In genomic region chr1:172699111-172699510, GRCh38 we compare ENCODE assay signal across 9 cellular contexts. TPM values are rescaled to one million over a fixed set of nuclear protein-coding genes. Genes with fewer than 3 reads are reported as not detected.
A peak's percentile ranks its signal among the peaks of the same experiment; 100 is the strongest.
DNase-seq lines count a peak whose midpoint lies in the region; ATAC-seq and TF ChIP-seq lines count a peak whose summit lies in the region.
"Had no signal": no experiment of that assay in that cellular context is flagged by ENCODE, and none has a peak within 500 bp of the region (broad histone marks: within the 10 kb centered on the region; RNA-seq: fewer than 3 reads in every experiment).

No MANE protein-coding gene starts in this region.

- peak overlapping the region; percentile 4 for H3K27ac ChIP-seq in colonic mucosa

- H3K9me3 ChIP-seq in colonic mucosa (no peaks in the 10 kb centered on the region), Caco-2 (no peaks in the 10 kb centered on the region)

- DNase-seq in activated CD4-positive, alpha-beta T cell treated with anti-CD3 and anti-CD28 coated beads for 1 hour, result peak; percentile 72
- peak; percentile 23 for DNase-seq in colonic mucosa
- peak; percentile 47 to 54 for DNase-seq in stimulated activated CD4-positive, alpha-beta T cell treated with anti-CD3 and anti-CD28 coated beads, Interleukin-2, amount 100 ng/mL, for 48 hours
- no peak for DNase-seq in 8988T
- DNase-seq in Caco-2, result no peak

- H3K4me1 ChIP-seq in colonic mucosa (no peaks in the 10 kb centered on the region), Caco-2 (no peaks in the 10 kb centered on the region)

- POLR2A ChIA-PET in Caco-2 (lab: Charles Lee), result no interaction called here

- H3K4me3 Mint-ChIP-seq in Caco-2 (ENCODE audit: unreplicated experiment), result no peak overlapping the region

- peak; percentile 72 for ATAC-seq in GM18870 (IDR thresholded peaks at IDR 0.05; ENCODE audit: unreplicated experiment)
- ATAC-seq in HG03196 (IDR thresholded peaks at IDR 0.05; ENCODE audit: unreplicated experiment), result peak; percentile 81
- no peak for ATAC-seq in HG03039 (IDR thresholded peaks at IDR 0.05; ENCODE audit: unreplicated experiment)

- H3K4me3 ChIP-seq in colonic mucosa, result no peak overlapping the region
- H3K4me3 ChIP-seq in Caco-2 (ENCODE audit: low read depth, low read length), result no peak overlapping the region

- H3K27me3 Mint-ChIP-seq in Caco-2 (ENCODE audit: insufficient read depth, unreplicated experiment), result no peaks in the 10 kb centered on the region

- no peaks in the 10 kb centered on the region for H3K36me3 Mint-ChIP-seq in Caco-2 (ENCODE audit: insufficient read depth, unreplicated experiment)

- H3K36me3 ChIP-seq in colonic mucosa, result no peaks in the 10 kb centered on the region
- H3K36me3 ChIP-seq in Caco-2 (ENCODE audit: control insufficient read depth, insufficient read depth, low read length), result no peaks in the 10 kb centered on the region

- no peak overlapping the region for H3K27ac Mint-ChIP-seq in Caco-2 (ENCODE audit: unreplicated experiment)

- intact Hi-C loops in colonic mucosa (cut with DNase I), result no loop called here
- intact Hi-C loops in Caco-2 (cut with micrococcal nuclease; ENCODE audit: unreplicated experiment), result no loop called here

- no peak for TF ChIP-seq CTCF in colonic mucosa (IDR thresholded peaks at IDR 0.05)
- TF ChIP-seq CTCF in Caco-2 (IDR thresholded peaks at IDR 0.05; ENCODE audit: insufficient read depth in 1 of 2, low read depth in 1 of 2, low read length in 1 of 2, severe bottlenecking in 1 of 2, unreplicated experiment in 1 of 2), result no peak

- no peak overlapping the region for H3K9ac ChIP-seq in colonic mucosa (ENCODE audit: low read depth in 2 of 2, low read length in 2 of 2)

- BruUV-seq in Caco-2 (replicated peaks; lab: Mats Ljungman, UMichigan), result no TSS peak

- no peaks in the 10 kb centered on the region for H3K9me3 Mint-ChIP-seq in Caco-2 (ENCODE audit: unreplicated experiment)

- H3K4me1 Mint-ChIP-seq in Caco-2 (ENCODE audit: low read depth, unreplicated experiment), result no peaks in the 10 kb centered on the region

- H3K27me3 ChIP-seq in colonic mucosa (no peaks in the 10 kb centered on the region), Caco-2 (replicated peaks; ENCODE audit: control insufficient read depth, insufficient read depth, low read length) (no peaks in the 10 kb centered on the region)

- CTCF ChIA-PET in Caco-2 (lab: Charles Lee), result no interaction called here

RNA-seq across cellular contexts. Expression of gene FASLG, which starts 40.2 kb away (rescaled TPM):
- total RNA-seq in colonic mucosa (under 1 TPM; 0.24 to 0.30 TPM), Caco-2 (2022) (not detected in 2 replicates)
- total RNA-seq: myocyte had no signal

Comparison
In these comparisons a context has a peak if more than half of its experiments do, and no peak if none do; other contexts are left out.
1. DNase-seq: peak in activated CD4-positive, alpha-beta T cell treated with anti-CD3 and anti-CD28 coated beads for 1 hour (single experiment), colonic mucosa (single experiment) and stimulated activated CD4-positive, alpha-beta T cell treated with anti-CD3 and anti-CD28 coated beads, Interleukin-2, amount 100 ng/mL, for 48 hours (2 of 2); none in 8988T (single experiment) and Caco-2 (0 of 2).